23 cellular contexts compared by ENCODE assay signal in genomic region chr19:40251244-40251643, GRCh38. TPM values are rescaled to one million over a fixed set of nuclear protein-coding genes. Genes with fewer than 3 reads are reported as not detected.
DNase-seq lines count a peak whose midpoint lies in the region; ATAC-seq, FAIRE-seq and TF ChIP-seq lines count a peak whose summit lies in the region.
"Had no signal": no experiment of that assay in that cellular context is flagged by ENCODE, and none has a peak within 500 bp of the region (broad histone marks: within the 10 kb centered on the region; RNA-seq: fewer than 3 reads in every experiment).

No MANE protein-coding gene starts in this region.

- H3K4me1 ChIP-seq in HepG2 (ENCODE audit: insufficient read depth, low read length) (peaks cover 62% of the 10 kb centered on the region), right lobe of liver (peaks cover 0 to 54% (median 13%) of the 10 kb centered on the region in 4 donors), thyroid gland (peaks cover 63 to 87% of the 10 kb centered on the region in 2 donors)

- H3K27me3 ChIP-seq in HepG2 (ENCODE audit: control insufficient read depth in 1 of 2, insufficient read depth in 2 of 2, low read length in 2 of 2) (no peaks in the 10 kb centered on the region), right lobe of liver (no peaks in the 10 kb centered on the region), thyroid gland (no peaks in the 10 kb centered on the region)

- DNase-seq in HepG2 (ENCODE audit: low spot score) (no peak), right lobe of liver (no peak), thyroid gland (no peak), T1000 (lab: John Stamatoyannopoulos, UW) (no peak)
- DNase-seq in activated T-helper 2 cell treated with anti-CD3 and anti-CD28 coated beads, Interferon-gamma antibody, Interleukin-2, Interleukin-4, amounts not matched to agents 10 μg/mL and 5 μg/mL and 100 μg/mL, durations not matched to agents 14 hours and 24 hours and 36 hours (ENCODE audit: low spot score), result no peak
- DNase-seq: ACHN; AML-193; C1 segment of cervical spinal cord; Calu3; CD4-positive, alpha-beta memory T cell; COR-L47; DMS53; DMS79 treated with DMSO at 0.1 percent for 48 hours; GF-D8; GOT3; HCEC 1CT had no signal

- CTCF ChIA-PET in HepG2 (lab: Yijun Ruan, JAX; ENCODE audit: low intra/inter-chr PET ratio, low total read pairs), result no interaction called here

- H3K4me3 ChIP-seq in HepG2 (replicated peaks in 1 of 3; ENCODE audit: insufficient read depth in 1 of 3, low read depth in 2 of 3, low read length in 3 of 3), result no peak overlapping the region
- H3K4me3 ChIP-seq in right lobe of liver, result no peak overlapping the region
- H3K4me3 ChIP-seq in thyroid gland (replicated peaks in 1 of 3), result no peak overlapping the region

- POLR2A ChIA-PET in HepG2 (lab: Yijun Ruan, JAX), result no interaction called here

- peaks cover 33% of the 10 kb centered on the region for H3K36me3 Mint-ChIP-seq in activated T-helper 2 cell treated with anti-CD3 and anti-CD28 coated beads, Interferon-gamma antibody, Interleukin-2, Interleukin-4, amounts not matched to agents 10 μg/mL and 5 μg/mL and 100 μg/mL, durations not matched to agents 14 hours and 24 hours and 36 hours (ENCODE audit: low read depth)

- no peak overlapping the region for H3K4me3 Mint-ChIP-seq in activated T-helper 2 cell treated with anti-CD3 and anti-CD28 coated beads, Interferon-gamma antibody, Interleukin-2, Interleukin-4, amounts not matched to agents 10 μg/mL and 5 μg/mL and 100 μg/mL, durations not matched to agents 14 hours and 24 hours and 36 hours (ENCODE audit: low read depth)
- H3K4me3 Mint-ChIP-seq: CD4-positive, alpha-beta memory T cell had no signal

- no peak for TF ChIP-seq CTCF in HepG2 (CRISPR knock-in tag; IDR thresholded peaks at IDR 0.05)
- TF ChIP-seq CTCF in right lobe of liver (IDR thresholded peaks at IDR 0.05), result no peak
- no peak for TF ChIP-seq CTCF in VCaP (conservative IDR thresholded peaks at IDR 0.05)
- no peak for TF ChIP-seq CTCF in thyroid gland (IDR thresholded peaks at IDR 0.05)

- H3K27ac ChIP-seq in HepG2 (ENCODE audit: extremely low read length, insufficient read depth, low read length) (no peak overlapping the region), right lobe of liver (no peak overlapping the region), VCaP (peak overlapping the region; percentile 94), thyroid gland (peak overlapping the region; percentile 70 to 93 (median 80))

- no peak overlapping the region for H3K27ac Mint-ChIP-seq in activated T-helper 2 cell treated with anti-CD3 and anti-CD28 coated beads, Interferon-gamma antibody, Interleukin-2, Interleukin-4, amounts not matched to agents 10 μg/mL and 5 μg/mL and 100 μg/mL, durations not matched to agents 14 hours and 24 hours and 36 hours

- ATAC-seq in HepG2 (no peak), right lobe of liver (no peak)

- TF ChIP-seq POLR2A in HepG2 (IDR thresholded peaks at IDR 0.05; ENCODE audit: insufficient read depth in 1 of 2, low read depth in 2 of 2, low read length in 2 of 2), result no peak
- no peak for TF ChIP-seq POLR2A in right lobe of liver (IDR thresholded peaks at IDR 0.05)
- no peak for TF ChIP-seq POLR2A in thyroid gland (IDR thresholded peaks at IDR 0.05)

- H3K9ac ChIP-seq in HepG2 (ENCODE audit: insufficient read depth, low read depth, low read length), result no peak overlapping the region

- TF ChIP-seq EP300 in HepG2 (IDR thresholded peaks at IDR 0.05; ENCODE audit: low read depth in 2 of 2, low read length in 2 of 2), result no peak
- no peak for TF ChIP-seq EP300 in HepG2 (CRISPR knock-in tag; IDR thresholded peaks at IDR 0.05; ENCODE audit: borderline replicate concordance)

- FAIRE-seq in HepG2 (lab: Jason Lieb, UNC), result no peak
- FAIRE-seq: A204.1, GM12892, H54 had no signal

- H3K79me2 ChIP-seq in HepG2 (ENCODE audit: insufficient read depth, low read length), result peaks cover 23% of the 10 kb centered on the region

- in situ Hi-C loops in HepG2 (cut with HindIII; ENCODE audit: extremely low pct_ligation_motif_present, low pct_unique_long_range_greater_than_20kb), result no loop called here

- no peaks in the 10 kb centered on the region for H3K27me3 Mint-ChIP-seq in activated T-helper 2 cell treated with anti-CD3 and anti-CD28 coated beads, Interferon-gamma antibody, Interleukin-2, Interleukin-4, amounts not matched to agents 10 μg/mL and 5 μg/mL and 100 μg/mL, durations not matched to agents 14 hours and 24 hours and 36 hours (ENCODE audit: low read depth)
- H3K27me3 Mint-ChIP-seq: CD4-positive, alpha-beta memory T cell had no signal

- no peaks in the 10 kb centered on the region for H3K9me3 Mint-ChIP-seq in activated T-helper 2 cell treated with anti-CD3 and anti-CD28 coated beads, Interferon-gamma antibody, Interleukin-2, Interleukin-4, amounts not matched to agents 10 μg/mL and 5 μg/mL and 100 μg/mL, durations not matched to agents 14 hours and 24 hours and 36 hours
- H3K9me3 Mint-ChIP-seq: CD4-positive, alpha-beta memory T cell had no signal

- H4K20me1 ChIP-seq in HepG2 (ENCODE audit: insufficient read depth, low read length), result peaks cover 8% of the 10 kb centered on the region

- no TSS peak for BruUV-seq in HepG2 (replicated peaks; lab: Mats Ljungman, UMichigan)

- H3K4me1 Mint-ChIP-seq in activated T-helper 2 cell treated with anti-CD3 and anti-CD28 coated beads, Interferon-gamma antibody, Interleukin-2, Interleukin-4, amounts not matched to agents 10 μg/mL and 5 μg/mL and 100 μg/mL, durations not matched to agents 14 hours and 24 hours and 36 hours (ENCODE audit: low read depth), result peaks cover 4% of the 10 kb centered on the region

- H2AFZ ChIP-seq in HepG2 (ENCODE audit: low read length), result no peak overlapping the region

- TF ChIP-seq RAD21 in HepG2 (CRISPR knock-in tag; IDR thresholded peaks at IDR 0.05), result no peak

- H3K9me3 ChIP-seq in HepG2 (ENCODE audit: low read length) (no peaks in the 10 kb centered on the region), right lobe of liver (no peaks in the 10 kb centered on the region), thyroid gland (no peaks in the 10 kb centered on the region)

- H3K36me3 ChIP-seq in HepG2 (replicated peaks in 1 of 2; ENCODE audit: control insufficient read depth in 1 of 2, insufficient read depth in 2 of 2, low read length in 2 of 2) (peaks cover 16 to 50% of the 10 kb centered on the region in 2 experiments), right lobe of liver (peaks cover 0 to 17% (median under 1%) of the 10 kb centered on the region in 4 donors), thyroid gland (peaks cover 15 to 16% of the 10 kb centered on the region in 2 donors)

- H3K4me2 ChIP-seq in HepG2 (ENCODE audit: low read depth, low read length), result no peak overlapping the region

- intact Hi-C loops in HepG2 (cut with micrococcal nuclease; ENCODE audit: unreplicated experiment) (no loop called here), right lobe of liver (cut with DNase I) (no loop called here), thyroid gland (cut with DNase I) (no loop called here)
- intact Hi-C loops in activated T-helper 2 cell treated with anti-CD3 and anti-CD28 coated beads, Interferon-gamma antibody, Interleukin-2, Interleukin-4, amounts not matched to agents 10 μg/mL and 5 μg/mL and 100 μg/mL, durations not matched to agents 14 hours and 24 hours and 36 hours (cut with micrococcal nuclease), result no loop called here

RNA-seq across cellular contexts. Expression of gene CCNP, which starts 24.8 kb away (rescaled TPM):
- 0.66 and 1.1 TPM in 2 replicates for total RNA-seq in HepG2 (2016; rRNA removed; fragmentation: Illumina TruSeq; extraction: Trizol)
- 0.20 and 0.35 TPM in 2 replicates for total RNA-seq in HepG2 (2016; cell fraction: cytosol; rRNA removed; fragmentation: Illumina TruSeq; extraction: Trizol; ENCODE audit: low read depth)
- total RNA-seq in HepG2 (2016; cell fraction: insoluble cytoplasmic fraction; rRNA removed; fragmentation: Illumina TruSeq; extraction: Trizol), result 0.85 and 1.1 TPM in 2 replicates
- 0.74 and 0.79 TPM in 2 replicates for total RNA-seq in HepG2 (2016; cell fraction: membrane; rRNA removed; fragmentation: Illumina TruSeq; extraction: Trizol)
- 0.69 and 0.96 TPM in 2 replicates for total RNA-seq in HepG2 (2016; cell fraction: nucleus; rRNA removed; fragmentation: Illumina TruSeq; extraction: Trizol)
- polyA plus RNA-seq in HepG2 (2011; rRNA removed), result 1.8 and 2.8 TPM in 2 replicates
- polyA plus RNA-seq in HepG2 (2011; cell fraction: cytosol; rRNA removed), result 1.7 and 2.0 TPM in 2 replicates
- polyA plus RNA-seq in HepG2 (2011; cell fraction: nucleus; rRNA removed), result 7.9 and 8.4 TPM in 2 replicates
- polyA plus RNA-seq in HepG2 (2012), result 2.0 and 2.9 TPM in 2 replicates
- 0.25 and 0.58 TPM in 2 replicates for polyA plus RNA-seq in HepG2 (2016; cell fraction: cytosol; fragmentation: Illumina TruSeq; extraction: Trizol; ENCODE audit: low read depth)
- polyA plus RNA-seq in HepG2 (2016; cell fraction: insoluble cytoplasmic fraction; fragmentation: Illumina TruSeq; extraction: Trizol; ENCODE audit: low read depth), result 1.0 and 1.2 TPM in 2 replicates
- 0.49 and 0.52 TPM in 2 replicates for polyA plus RNA-seq in HepG2 (2016; cell fraction: membrane; fragmentation: Illumina TruSeq; extraction: Trizol; ENCODE audit: low read depth)
- 2.3 and 2.8 TPM in 2 replicates for polyA plus RNA-seq in HepG2 (2016; cell fraction: nucleus; fragmentation: Illumina TruSeq; extraction: Trizol; ENCODE audit: insufficient read depth, low read depth)
- polyA minus RNA-seq in HepG2 (2011; rRNA and poly(A)+ RNA removed; ENCODE audit: low replicate concordance), result 0.07 and 2.4 TPM in 2 replicates
- polyA minus RNA-seq in HepG2 (2011; cell fraction: cytosol; rRNA and poly(A)+ RNA removed), result 0.79 and 1.1 TPM in 2 replicates
- 0.90 and 1.2 TPM in 2 replicates for polyA minus RNA-seq in HepG2 (2011; cell fraction: nucleus; rRNA and poly(A)+ RNA removed)
- total RNA-seq in right lobe of liver, result 1 to 10 TPM; 1.5 to 8.7 (median 3.9) TPM
- 1 to 10 TPM in 1 of 4 donors, under 1 TPM in 2, not detected in 1; 0.13 to 3.2 (median 0.68) TPM for total RNA-seq in thyroid gland
- 0.25 TPM in 1 of 2 replicates, not detected in the other for total RNA-seq in activated T-helper 2 cell treated with anti-CD3 and anti-CD28 coated beads, Interferon-gamma antibody, Interleukin-2, Interleukin-4, amounts not matched to agents 10 μg/mL and 5 μg/mL and 100 μg/mL, durations not matched to agents 14 hours and 24 hours and 36 hours
- total RNA-seq: Daoy, G401 had no signal
- polyA plus RNA-seq: CD4-positive, alpha-beta memory T cell had no signal

RNA-seq across cellular contexts. Expression of gene TTC9B, which starts 33.1 kb away (rescaled TPM):
- not detected in 2 replicates for total RNA-seq in HepG2 (2016; rRNA removed; fragmentation: Illumina TruSeq; extraction: Trizol)
- not detected in 2 replicates for total RNA-seq in HepG2 (2016; cell fraction: cytosol; rRNA removed; fragmentation: Illumina TruSeq; extraction: Trizol; ENCODE audit: low read depth)
- not detected in 2 replicates for total RNA-seq in HepG2 (2016; cell fraction: insoluble cytoplasmic fraction; rRNA removed; fragmentation: Illumina TruSeq; extraction: Trizol)
- not detected in 2 replicates for total RNA-seq in HepG2 (2016; cell fraction: membrane; rRNA removed; fragmentation: Illumina TruSeq; extraction: Trizol)
- not detected in 2 replicates for total RNA-seq in HepG2 (2016; cell fraction: nucleus; rRNA removed; fragmentation: Illumina TruSeq; extraction: Trizol)
- not detected in 2 replicates for polyA plus RNA-seq in HepG2 (2011; rRNA removed)
- polyA plus RNA-seq in HepG2 (2011; cell fraction: cytosol; rRNA removed), result not detected in 2 replicates
- 0.05 TPM in 1 of 2 replicates, not detected in the other for polyA plus RNA-seq in HepG2 (2011; cell fraction: nucleus; rRNA removed)
- 0.08 and 0.27 TPM in 2 replicates for polyA plus RNA-seq in HepG2 (2012)
- polyA plus RNA-seq in HepG2 (2016; cell fraction: cytosol; fragmentation: Illumina TruSeq; extraction: Trizol; ENCODE audit: low read depth), result not detected in 2 replicates
- not detected in 2 replicates for polyA plus RNA-seq in HepG2 (2016; cell fraction: insoluble cytoplasmic fraction; fragmentation: Illumina TruSeq; extraction: Trizol; ENCODE audit: low read depth)
- polyA plus RNA-seq in HepG2 (2016; cell fraction: membrane; fragmentation: Illumina TruSeq; extraction: Trizol; ENCODE audit: low read depth), result not detected in 2 replicates
- polyA plus RNA-seq in HepG2 (2016; cell fraction: nucleus; fragmentation: Illumina TruSeq; extraction: Trizol; ENCODE audit: insufficient read depth, low read depth), result not detected in 2 replicates
- not detected in 2 replicates for polyA minus RNA-seq in HepG2 (2011; rRNA and poly(A)+ RNA removed; ENCODE audit: low replicate concordance)
- not detected in 2 replicates for polyA minus RNA-seq in HepG2 (2011; cell fraction: cytosol; rRNA and poly(A)+ RNA removed)
- polyA minus RNA-seq in HepG2 (2011; cell fraction: nucleus; rRNA and poly(A)+ RNA removed), result not detected in 2 replicates
- not detected for total RNA-seq in right lobe of liver
- not detected for total RNA-seq in thyroid gland
- total RNA-seq in activated T-helper 2 cell treated with anti-CD3 and anti-CD28 coated beads, Interferon-gamma antibody, Interleukin-2, Interleukin-4, amounts not matched to agents 10 μg/mL and 5 μg/mL and 100 μg/mL, durations not matched to agents 14 hours and 24 hours and 36 hours, result not detected in 2 replicates
- total RNA-seq: Calu3; CD4-positive, alpha-beta memory T cell; Daoy; G401 had no signal
- polyA plus RNA-seq: BJ; CD4-positive, alpha-beta memory T cell had no signal

RNA-seq across cellular contexts. Expression of gene AKT2, which starts 33.9 kb away (rescaled TPM):
- total RNA-seq in HepG2 (2016; rRNA removed; fragmentation: Illumina TruSeq; extraction: Trizol), result 82.1 and 82.7 TPM in 2 replicates
- 42.1 and 44.9 TPM in 2 replicates for total RNA-seq in HepG2 (2016; cell fraction: cytosol; rRNA removed; fragmentation: Illumina TruSeq; extraction: Trizol; ENCODE audit: low read depth)
- total RNA-seq in HepG2 (2016; cell fraction: insoluble cytoplasmic fraction; rRNA removed; fragmentation: Illumina TruSeq; extraction: Trizol), result 70.8 and 81.6 TPM in 2 replicates
- total RNA-seq in HepG2 (2016; cell fraction: membrane; rRNA removed; fragmentation: Illumina TruSeq; extraction: Trizol), result 96.0 and 104 TPM in 2 replicates
- total RNA-seq in HepG2 (2016; cell fraction: nucleus; rRNA removed; fragmentation: Illumina TruSeq; extraction: Trizol), result 55.8 and 67.9 TPM in 2 replicates
- polyA plus RNA-seq in HepG2 (2011; rRNA removed), result 173 and 182 TPM in 2 replicates
- 88.4 and 94.7 TPM in 2 replicates for polyA plus RNA-seq in HepG2 (2011; cell fraction: cytosol; rRNA removed)
- 432 and 533 TPM in 2 replicates for polyA plus RNA-seq in HepG2 (2011; cell fraction: nucleus; rRNA removed)
- 72.7 and 74.6 TPM in 2 replicates for polyA plus RNA-seq in HepG2 (2012)
- polyA plus RNA-seq in HepG2 (2016; cell fraction: cytosol; fragmentation: Illumina TruSeq; extraction: Trizol; ENCODE audit: low read depth), result 39.5 and 46.3 TPM in 2 replicates
- 92.6 and 106 TPM in 2 replicates for polyA plus RNA-seq in HepG2 (2016; cell fraction: insoluble cytoplasmic fraction; fragmentation: Illumina TruSeq; extraction: Trizol; ENCODE audit: low read depth)
- polyA plus RNA-seq in HepG2 (2016; cell fraction: membrane; fragmentation: Illumina TruSeq; extraction: Trizol; ENCODE audit: low read depth), result 95.0 and 114 TPM in 2 replicates
- 169 and 178 TPM in 2 replicates for polyA plus RNA-seq in HepG2 (2016; cell fraction: nucleus; fragmentation: Illumina TruSeq; extraction: Trizol; ENCODE audit: insufficient read depth, low read depth)
- polyA minus RNA-seq in HepG2 (2011; rRNA and poly(A)+ RNA removed; ENCODE audit: low replicate concordance), result 115 and 187 TPM in 2 replicates
- polyA minus RNA-seq in HepG2 (2011; cell fraction: cytosol; rRNA and poly(A)+ RNA removed), result 55.0 and 56.5 TPM in 2 replicates
- 77.1 and 89.5 TPM in 2 replicates for polyA minus RNA-seq in HepG2 (2011; cell fraction: nucleus; rRNA and poly(A)+ RNA removed)
- 100 to 1,000 TPM in 3 of 6 experiments, 10 to 100 TPM in 3; 83.2 to 132 (median 107) TPM for total RNA-seq in right lobe of liver
- total RNA-seq in thyroid gland, result 100 to 1,000 TPM; 166 to 285 (median 190) TPM
- total RNA-seq in activated T-helper 2 cell treated with anti-CD3 and anti-CD28 coated beads, Interferon-gamma antibody, Interleukin-2, Interleukin-4, amounts not matched to agents 10 μg/mL and 5 μg/mL and 100 μg/mL, durations not matched to agents 14 hours and 24 hours and 36 hours, result 148 and 149 TPM in 2 replicates

Comparison
In these comparisons a context has a peak if more than half of its experiments do, and no peak if none do; other contexts are left out.
1. H3K27ac ChIP-seq: peak in VCaP (single experiment) and thyroid gland (3 of 3); none in HepG2 (single experiment) and right lobe of liver (0 of 3).